17 cellular contexts compared by ENCODE assay signal in the genomic region with DNA sequence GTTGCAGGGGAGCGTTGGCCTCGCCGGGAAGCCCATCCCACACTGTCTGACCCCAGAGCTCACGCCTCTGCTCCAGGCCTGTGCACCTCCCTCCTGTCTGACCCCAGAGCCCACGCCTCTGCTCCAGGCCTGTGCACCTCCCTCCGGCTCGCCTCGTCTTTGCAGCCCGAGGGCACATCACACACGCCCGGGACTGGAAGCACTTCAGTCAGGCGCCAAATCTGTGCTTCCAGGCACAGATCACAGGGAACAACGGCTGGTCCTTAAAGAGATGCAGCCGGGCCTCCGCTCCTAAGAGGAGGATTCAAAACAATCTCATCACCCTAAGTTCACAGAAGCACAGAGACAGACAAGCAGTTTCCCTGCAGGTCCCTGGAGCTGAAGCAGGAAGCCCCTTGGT.
DNase-seq lines count a peak whose midpoint lies in the region; ATAC-seq and TF ChIP-seq lines count a peak whose summit lies in the region.
"Had no signal": no experiment of that assay in that cellular context is flagged by ENCODE, and none has a peak within 500 bp of the region (broad histone marks: within the 10 kb centered on the region; RNA-seq: fewer than 3 reads in every experiment).

No MANE protein-coding gene starts in this region.

- CTCF ChIA-PET in activated CD4-positive, alpha-beta memory T cell treated with anti-CD3 and anti-CD28 coated beads, Interleukin-2, amount 10 ng/mL, durations not matched to agents 7 days and 5 days (lab: Charles Lee), result no interaction called here

- peaks cover 40 to 41% of the 10 kb centered on the region in 2 donors for H3K4me1 Mint-ChIP-seq in effector memory CD8-positive, alpha-beta T cell (ENCODE audit: low read depth in 2 of 2)
- H3K4me1 Mint-ChIP-seq in mesothelial cell of epicardium (peaks cover 47% of the 10 kb centered on the region), type B pancreatic cell (ENCODE audit: unreplicated experiment) (peaks cover 38% of the 10 kb centered on the region)
- peaks cover 27% of the 10 kb centered on the region for H3K4me1 Mint-ChIP-seq in activated CD4-positive, alpha-beta memory T cell treated with anti-CD3 and anti-CD28 coated beads, Interleukin-2, amount 10 ng/mL, durations not matched to agents 7 days and 5 days

- H3K36me3 Mint-ChIP-seq in effector memory CD8-positive, alpha-beta T cell (ENCODE audit: insufficient read depth), result peaks cover 20% of the 10 kb centered on the region
- H3K36me3 Mint-ChIP-seq in mesothelial cell of epicardium (peaks cover 3% of the 10 kb centered on the region), type B pancreatic cell (peaks cover 5% of the 10 kb centered on the region)
- H3K36me3 Mint-ChIP-seq in activated CD4-positive, alpha-beta memory T cell treated with anti-CD3 and anti-CD28 coated beads, Interleukin-2, amount 10 ng/mL, durations not matched to agents 7 days and 5 days (ENCODE audit: low read depth), result peaks cover 20% of the 10 kb centered on the region

- intact Hi-C loops in Right ventricle myocardium superior (cut with DNase I) (no loop called here), left cardiac atrium (cut with DNase I) (no loop called here)

- H3K9me3 Mint-ChIP-seq in effector memory CD8-positive, alpha-beta T cell, result no peaks in the 10 kb centered on the region
- no peaks in the 10 kb centered on the region for H3K9me3 Mint-ChIP-seq in mesothelial cell of epicardium
- H3K9me3 Mint-ChIP-seq in type B pancreatic cell, result no peaks in the 10 kb centered on the region
- no peaks in the 10 kb centered on the region for H3K9me3 Mint-ChIP-seq in activated CD4-positive, alpha-beta memory T cell treated with anti-CD3 and anti-CD28 coated beads, Interleukin-2, amount 10 ng/mL, durations not matched to agents 7 days and 5 days
- H3K9me3 Mint-ChIP-seq: activated CD8-positive, alpha-beta T cell treated with anti-CD3 and anti-CD28 coated beads for 36 hours; CD4-positive, alpha-beta T cell had no signal

- TF ChIP-seq CTCF in mesothelial cell of epicardium (IDR thresholded peaks at IDR 0.05; ENCODE audit: unreplicated experiment), result no peak
- no peak for TF ChIP-seq CTCF in type B pancreatic cell (conservative IDR thresholded peaks at IDR 0.05)

- H3K4me3 Mint-ChIP-seq in effector memory CD8-positive, alpha-beta T cell, result no peak overlapping the region
- no peak overlapping the region for H3K4me3 Mint-ChIP-seq in mesothelial cell of epicardium
- peak overlapping the region; percentile 28 for H3K4me3 Mint-ChIP-seq in type B pancreatic cell
- H3K4me3 Mint-ChIP-seq in activated CD4-positive, alpha-beta memory T cell treated with anti-CD3 and anti-CD28 coated beads, Interleukin-2, amount 10 ng/mL, durations not matched to agents 7 days and 5 days, result no peak overlapping the region
- H3K4me3 Mint-ChIP-seq: activated CD8-positive, alpha-beta T cell treated with anti-CD3 and anti-CD28 coated beads for 36 hours; CD4-positive, alpha-beta T cell had no signal

- POLR2A ChIA-PET in activated CD4-positive, alpha-beta memory T cell treated with anti-CD3 and anti-CD28 coated beads, Interleukin-2, amount 10 ng/mL, durations not matched to agents 7 days and 5 days (lab: Charles Lee), result no interaction called here

- DNase-seq in Right ventricle myocardium superior (no peak), left cardiac atrium (no peak), mesothelial cell of epicardium (ENCODE audit: low spot score in 2 of 2, unreplicated experiment in 2 of 2) (no peak), type B pancreatic cell (ENCODE audit: extremely low spot score, unreplicated experiment) (no peak), DMS79 treated with DMSO at 0.1 percent for 48 hours (lab: John Stamatoyannopoulos, UW) (no peak), NCI-H1436 (lab: John Stamatoyannopoulos, UW) (no peak)
- DNase-seq in effector memory CD8-positive, alpha-beta T cell, result no peak
- DNase-seq in activated CD4-positive, alpha-beta memory T cell treated with anti-CD3 and anti-CD28 coated beads, Interleukin-2, amount 10 ng/mL, durations not matched to agents 7 days and 5 days, result no peak
- DNase-seq: activated CD8-positive, alpha-beta T cell treated with anti-CD3 and anti-CD28 coated beads for 36 hours; activated effector memory CD4-positive, alpha-beta T cell treated with anti-CD3 and anti-CD28 coated beads, Interleukin-2, amount 50 U/mL, for 16 hours; aorta; CD4-positive, alpha-beta T cell; effector CD4-positive, alpha-beta T cell; NCI-H1694; NCI-H524 treated with DMSO at 0.1 percent for 48 hours; sigmoid colon; stimulated activated CD4-positive, alpha-beta T cell treated with anti-CD3 and anti-CD28 coated beads, Interleukin-4, amount 100 ng/mL, for 24 hours had no signal

- no peaks in the 10 kb centered on the region for H3K27me3 Mint-ChIP-seq in effector memory CD8-positive, alpha-beta T cell
- H3K27me3 Mint-ChIP-seq in mesothelial cell of epicardium (ENCODE audit: low read depth) (no peaks in the 10 kb centered on the region), type B pancreatic cell (no peaks in the 10 kb centered on the region)
- H3K27me3 Mint-ChIP-seq in activated CD4-positive, alpha-beta memory T cell treated with anti-CD3 and anti-CD28 coated beads, Interleukin-2, amount 10 ng/mL, durations not matched to agents 7 days and 5 days, result no peaks in the 10 kb centered on the region
- H3K27me3 Mint-ChIP-seq: activated CD8-positive, alpha-beta T cell treated with anti-CD3 and anti-CD28 coated beads for 36 hours; CD4-positive, alpha-beta T cell had no signal

- ATAC-seq in Right ventricle myocardium superior (ENCODE audit: poor library complexity) (peak; percentile 27), left cardiac atrium (no peak)
- ATAC-seq in effector memory CD8-positive, alpha-beta T cell (replicated peaks), result no peak
- ATAC-seq: activated CD8-positive, alpha-beta T cell treated with anti-CD3 and anti-CD28 coated beads for 36 hours had no signal

- H3K27ac Mint-ChIP-seq in effector memory CD8-positive, alpha-beta T cell, result peak overlapping the region; percentile 58 to 86
- H3K27ac Mint-ChIP-seq in mesothelial cell of epicardium (peak overlapping the region; percentile 37), type B pancreatic cell (peak overlapping the region; percentile 53)
- no peak overlapping the region for H3K27ac Mint-ChIP-seq in activated CD4-positive, alpha-beta memory T cell treated with anti-CD3 and anti-CD28 coated beads, Interleukin-2, amount 10 ng/mL, durations not matched to agents 7 days and 5 days
- H3K27ac Mint-ChIP-seq: activated CD8-positive, alpha-beta T cell treated with anti-CD3 and anti-CD28 coated beads for 36 hours; CD4-positive, alpha-beta T cell had no signal
